ENCODE assay signal across 8 cellular contexts in genomic region chr5:122774861-122775712, GRCh38. TPM values are rescaled to one million over a fixed set of nuclear protein-coding genes. Genes with fewer than 3 reads are reported as not detected.
DNase-seq lines count a peak whose midpoint lies in the region; TF ChIP-seq lines count a peak whose summit lies in the region.

Gene SNX2, plus strand, starts transcription at chr5:122775080. Its CDS starts 24 bp downstream, at chr5:122775104.

- peaks cover 49% of the 10 kb centered on the region for H3K79me2 ChIP-seq in SK-N-SH (ENCODE audit: insufficient read depth)

- DNase-seq in GM03348 (ENCODE audit: low spot score) (peak; percentile 97), H7 (peak; percentile 95), M059J (ENCODE audit: low read depth) (peak; percentile 79), SK-N-SH (peak; percentile 96), globus pallidus (ENCODE audit: low spot score) (peak; percentile 90), occipital lobe (lab: John Stamatoyannopoulos, UW) (peak; percentile 82), suprapubic skin (ENCODE audit: low spot score in 2 of 2) (peak; percentile 93 to 95)
- peak; percentile 91 for DNase-seq in activated naive CD4-positive, alpha-beta T cell treated with anti-CD3 and anti-CD28 coated beads, Interleukin-2, amount 50 U/mL, for 16 hours

- peak in 1 of 2 donors; percentile 76 for TF ChIP-seq POLR2A in suprapubic skin (IDR thresholded peaks at IDR 0.05)

- H3K36me3 ChIP-seq in H7 (replicated peaks; ENCODE audit: control insufficient read depth, insufficient read depth, low read length) (no peaks in the 10 kb centered on the region), SK-N-SH (replicated peaks in 1 of 2; ENCODE audit: control insufficient read depth in 1 of 2, insufficient read depth in 2 of 2, low read length in 1 of 2) (no peaks in the 10 kb centered on the region), suprapubic skin (no peaks in the 10 kb centered on the region)

- H3K9me2 ChIP-seq in SK-N-SH, result no peaks in the 10 kb centered on the region

- POLR2A ChIA-PET in SK-N-SH (lab: Yijun Ruan, JAX), result interaction anchor here (0.6 kb wide), 1 partner anchor 16 kb away, joined by 5 read pairs; no protein-coding TSS in a partner anchor

- CTCF ChIA-PET in SK-N-SH (lab: Yijun Ruan, JAX), result interaction anchor here (0.6 to 2.8 kb wide), 7 partner anchors 20 to 570 kb away, joined by 3 to 7 read pairs (median 3); no protein-coding TSS in a partner anchor

- no peak for TF ChIP-seq RAD21 in SK-N-SH (IDR thresholded peaks at IDR 0.05; ENCODE audit: low read length)

- H2AFZ ChIP-seq in SK-N-SH (ENCODE audit: low read depth), result peak within 1 kb of the TSS; percentile 99

- H4K20me1 ChIP-seq in SK-N-SH (ENCODE audit: insufficient read depth), result peaks cover 10% of the 10 kb centered on the region; the same call in 1 of the 2 replicates

- H3K27me3 ChIP-seq in H7 (ENCODE audit: control insufficient read depth, insufficient read depth, low read length) (no peaks in the 10 kb centered on the region; the same call in 1 of the 2 replicates), SK-N-SH (ENCODE audit: insufficient read depth) (no peaks in the 10 kb centered on the region), suprapubic skin (no peaks in the 10 kb centered on the region)

- H3K4me2 ChIP-seq in SK-N-SH, result peak within 1 kb of the TSS; percentile 81

- H3K4me1 ChIP-seq in SK-N-SH (ENCODE audit: control insufficient read depth in 1 of 2, insufficient read depth in 2 of 2, low read depth in 1 of 2, low read length in 1 of 2), result peaks cover 5 to 11% of the 10 kb centered on the region in 2 experiments; a peak in 3 of 4 replicates
- H3K4me1 ChIP-seq in suprapubic skin, result peaks cover 31% of the 10 kb centered on the region

- H3K27ac ChIP-seq in SK-N-SH (ENCODE audit: low read depth in 2 of 2, low read length in 1 of 2) (peak within 1 kb of the TSS; percentile 58 to 85), suprapubic skin (peak within 1 kb of the TSS; percentile 93)

- peak within 1 kb of the TSS; percentile 81 for H3K9ac ChIP-seq in SK-N-SH

- TF ChIP-seq CTCF in SK-N-SH (IDR thresholded peaks at IDR 0.05) (peak; percentile 23; the same call in 1 of the 2 replicates), suprapubic skin (IDR thresholded peaks at IDR 0.05) (no peak)

- H3K4me3 ChIP-seq in H7 (ENCODE audit: insufficient read depth, low read depth, low read length), result peak within 1 kb of the TSS; percentile 96
- peak within 1 kb of the TSS; percentile 98 to 99 for H3K4me3 ChIP-seq in SK-N-SH (ENCODE audit: low read depth in 2 of 2, low read length in 1 of 2)
- peak within 1 kb of the TSS; percentile 92 for H3K4me3 ChIP-seq in suprapubic skin

- TF ChIP-seq EP300 in SK-N-SH (IDR thresholded peaks at IDR 0.05; ENCODE audit: borderline replicate concordance in 1 of 2, low read depth in 1 of 2, low read length in 1 of 2) (no peak), suprapubic skin (IDR thresholded peaks at IDR 0.05) (no peak)

- no peaks in the 10 kb centered on the region for H3F3A ChIP-seq in SK-N-SH (replicated peaks; ENCODE audit: insufficient read depth)

- no peaks in the 10 kb centered on the region for H3K9me3 ChIP-seq in SK-N-SH
- no peaks in the 10 kb centered on the region for H3K9me3 ChIP-seq in suprapubic skin

- under 1% methylated on average over 30 of the region's 75 CpGs for WGBS in SK-N-SH (ENCODE audit: low lambda C conversion rate)
- WGBS in suprapubic skin, result under 1% methylated on average over 34 of the region's 75 CpGs

TF ChIP-seq in SK-N-SH, 30 proteins besides CTCF, POLR2A, EP300 and RAD21 (continues in another document):
- no peak for TF ChIP-seq TEAD4 (IDR thresholded peaks at IDR 0.05; ENCODE audit: borderline replicate concordance, insufficient read depth)
- no peak for TF ChIP-seq ELF1 (IDR thresholded peaks at IDR 0.05)
- no peak for TF ChIP-seq GABPA (IDR thresholded peaks at IDR 0.05; ENCODE audit: low read depth)
- TF ChIP-seq GATA2 (CRISPR knock-in tag; IDR thresholded peaks at IDR 0.05), result no peak
- TF ChIP-seq RCOR1 (IDR thresholded peaks at IDR 0.05; ENCODE audit: low read length), result no peak
- peak; percentile 77; the same call in 1 of the 2 replicates for TF ChIP-seq USF2 (IDR thresholded peaks at IDR 0.05; ENCODE audit: borderline replicate concordance, low read depth, low read length)
- no peak for TF ChIP-seq FOSL2 (IDR thresholded peaks at IDR 0.05; ENCODE audit: borderline replicate concordance, low read depth)
- no peak for TF ChIP-seq FOXM1 (IDR thresholded peaks at IDR 0.05; ENCODE audit: low read depth)
- TF ChIP-seq CHD2 (IDR thresholded peaks at IDR 0.05; ENCODE audit: low read length, partially characterized antibody), result peak; percentile 55
- no peak for TF ChIP-seq MEF2A (IDR thresholded peaks at IDR 0.05; ENCODE audit: borderline replicate concordance, low read depth)
- no peak for TF ChIP-seq NFIC (IDR thresholded peaks at IDR 0.05; ENCODE audit: borderline replicate concordance)
- TF ChIP-seq NRF1 (IDR thresholded peaks at IDR 0.05; ENCODE audit: low read depth, low read length), result peak; percentile 31; the same call in 1 of the 2 replicates
- peak; percentile 52 for TF ChIP-seq MAX (IDR thresholded peaks at IDR 0.05; ENCODE audit: low read depth)
- TF ChIP-seq RFX5 (IDR thresholded peaks at IDR 0.05; ENCODE audit: low read length), result no peak
- TF ChIP-seq RXRA (IDR thresholded peaks at IDR 0.05; ENCODE audit: borderline replicate concordance, low read depth), result no peak
- no peak for TF ChIP-seq PBX3 (IDR thresholded peaks at IDR 0.05)
- no peak for TF ChIP-seq IRF3 (IDR thresholded peaks at IDR 0.05; ENCODE audit: low read depth, low read length)
- TF ChIP-seq TAF1 (IDR thresholded peaks at IDR 0.05; ENCODE audit: borderline replicate concordance, low read depth, low read length), result peak; percentile 75
- peak; percentile 86 for TF ChIP-seq YY1 (IDR thresholded peaks at IDR 0.05; ENCODE audit: low read depth)
- no peak for TF ChIP-seq EZH2phosphoT487 (IDR thresholded peaks at IDR 0.05; ENCODE audit: borderline replicate concordance, low read depth)
- peak; percentile 69; the same call in 1 of the 2 replicates for TF ChIP-seq SIN3A (IDR thresholded peaks at IDR 0.05; ENCODE audit: borderline replicate concordance, low read depth, low read length)
- TF ChIP-seq JUND (IDR thresholded peaks at IDR 0.05), result no peak
- TF ChIP-seq ZBTB33 (IDR thresholded peaks at IDR 0.05; ENCODE audit: borderline replicate concordance, low read depth), result no peak

RNA-seq across cellular contexts. Expression of gene SNX2, which starts in this region (rescaled TPM):
- 68.2 and 79.3 TPM in 2 replicates for total RNA-seq in H7 (2014; rRNA removed; shearing (Covaris generic))
- total RNA-seq in M059J (2014; rRNA removed; shearing (Covaris generic)), result 54.6 and 75.2 TPM in 2 replicates
- 17.4 and 23.2 TPM in 2 replicates for polyA plus RNA-seq in SK-N-SH (2012; rRNA removed)
- 32.8 and 40.0 TPM in 2 replicates for polyA plus RNA-seq in SK-N-SH (2012; cell fraction: cytosol; rRNA removed)
- 3.6 and 8.8 TPM in 2 replicates for polyA plus RNA-seq in SK-N-SH (2012; cell fraction: nucleus; rRNA removed)
- total RNA-seq in occipital lobe (58.3 TPM), suprapubic skin (10 to 100 TPM; 33.8 to 60.3 (median 45.4) TPM)

Comparison
In these comparisons a context has a peak if more than half of its experiments do, and no peak if none do; other contexts are left out.
1. Peak in every context shown above with its lines: DNase-seq, H3K4me3 ChIP-seq and H3K27ac ChIP-seq.